In genomic region chr1:230753586-230754251, GRCh38 we compare ENCODE assay signal across 9 cellular contexts. TPM values are rescaled to one million over a fixed set of nuclear protein-coding genes. Genes with fewer than 3 reads are reported as not detected.
A peak's percentile ranks its signal among the peaks of the same experiment; 100 is the strongest.
DNase-seq lines count a peak whose midpoint lies in the region; ATAC-seq, FAIRE-seq and TF ChIP-seq lines count a peak whose summit lies in the region.
"Had no signal": no experiment of that assay in that cellular context is flagged by ENCODE, and none has a peak within 500 bp of the region (broad histone marks: within the 10 kb centered on the region; RNA-seq: fewer than 3 reads in every experiment).

No MANE protein-coding gene starts in this region.

- TF ChIP-seq CTCF in K562 (IDR thresholded peaks at IDR 0.05 in 2 of 3, conservative IDR thresholded peaks at IDR 0.05 in 1 of 3; ENCODE audit: insufficient read depth in 2 of 3, low read depth in 1 of 3, low read length in 3 of 3) (no peak), esophagus squamous epithelium (IDR thresholded peaks at IDR 0.05) (no peak)

- H3K4me3 ChIP-seq in K562, result no peak overlapping the region
- H3K4me3 ChIP-seq in esophagus squamous epithelium, result peak overlapping the region in 2 of 4 donors; percentile 18 to 23

- intact Hi-C loops in K562 (cut with micrococcal nuclease), result no loop called here
- intact Hi-C loops in esophagus squamous epithelium (cut with DNase I), result no loop called here

- in situ Hi-C loops in K562 (cut with MboI), result no loop called here

- 0 out of 2 replicates have a peak overlapping the region, but pooled peaks have one; percentile 27 for H3K4me2 ChIP-seq in K562 (ENCODE audit: insufficient read depth, low read length)

- CTCF ChIA-PET in K562 (lab: Yijun Ruan, JAX; ENCODE audit: low intra/inter-chr PET ratio), result no interaction called here

- no peak for TF ChIP-seq EP300 in K562 (IDR thresholded peaks at IDR 0.05; ENCODE audit: low read length)

- no peak for TF ChIP-seq RAD21 in K562 (CRISPR knock-in tag; conservative IDR thresholded peaks at IDR 0.05 in 1 of 2, IDR thresholded peaks at IDR 0.05 in 1 of 2)

- ATAC-seq in K562, result peak; percentile 88
- ATAC-seq in stimulated activated naive CD8-positive, alpha-beta T cell treated with anti-CD3 and anti-CD28 coated beads, Interleukin-15, Interleukin-2, amounts not matched to agents 100 U/mL and 50 U/mL, for 24 hours, result peak; percentile 38
- no peak for ATAC-seq in HG03571 (IDR thresholded peaks at IDR 0.05; ENCODE audit: unreplicated experiment)

- H3K9me3 ChIP-seq in K562 (replicated peaks; ENCODE audit: control insufficient read depth, insufficient read depth, low read depth, low read length) (no peaks in the 10 kb centered on the region), esophagus squamous epithelium (no peaks in the 10 kb centered on the region)

- WGBS in K562 (ENCODE audit: insufficient coverage, low coverage, missing lambda C conversion rate), result 27% methylated on average over 18 of the region's 24 CpGs
- 9 to 31% methylated on average over 14 to 17 of the region's 24 CpGs for WGBS in esophagus squamous epithelium, 2 donors

- BruUV-seq in K562 (replicated peaks; lab: Mats Ljungman, UMichigan), result no TSS peak

- no peaks in the 10 kb centered on the region for H3K9me1 ChIP-seq in K562 (ENCODE audit: control insufficient read depth, insufficient read depth, low read length)

- H3K27ac ChIP-seq in K562 (ENCODE audit: extremely low read depth, low read depth, low read length), result no peak overlapping the region
- H3K27ac ChIP-seq in esophagus squamous epithelium, result no peak overlapping the region

- no peak for FAIRE-seq in K562 (lab: Jason Lieb, UNC)

- DNase-seq in NCI-H2227 (lab: John Stamatoyannopoulos, UW; ENCODE audit: unreplicated experiment) (peak; percentile 49), NCI-H2227 treated with DMSO at 0.1 percent for 48 hours (lab: John Stamatoyannopoulos, UW) (no peak), NCI-H2171 (lab: John Stamatoyannopoulos, UW) (peak; percentile 86), K562 (ENCODE audit: extremely low read depth in 1 of 4, low spot score in 3 of 4) (peak; percentile 41 to 94 (median 86)), kidney tubule cell (ENCODE audit: low spot score) (peak; percentile 37), esophagus squamous epithelium (lab: John Stamatoyannopoulos, UW) (no peak)
- DNase-seq in stimulated activated naive CD8-positive, alpha-beta T cell treated with anti-CD3 and anti-CD28 coated beads, Interleukin-15, Interleukin-2, amounts not matched to agents 100 U/mL and 50 U/mL, for 24 hours, result peak; percentile 50

- no peak for TF ChIP-seq POLR2A in K562 (conservative IDR thresholded peaks at IDR 0.05)
- TF ChIP-seq POLR2A in esophagus squamous epithelium (IDR thresholded peaks at IDR 0.05), result no peak

- H3K27me3 ChIP-seq in K562 (ENCODE audit: control insufficient read depth in 2 of 2, insufficient read depth in 2 of 2, low read length in 2 of 2) (peaks cover 28 to 62% of the 10 kb centered on the region in 2 experiments), esophagus squamous epithelium (peaks cover 0 to 29% (median 0%) of the 10 kb centered on the region in 4 donors)

- H4K20me1 ChIP-seq in K562 (replicated peaks; ENCODE audit: control insufficient read depth, insufficient read depth, low read length), result 0 out of 2 replicates have a peak, but pooled peaks cover 2% of the 10 kb centered on the region

- peak overlapping the region; percentile 58 for H2AFZ ChIP-seq in K562 (ENCODE audit: low read depth, low read length)

- H3K79me2 ChIP-seq in K562 (ENCODE audit: control insufficient read depth, insufficient read depth, low read length), result no peaks in the 10 kb centered on the region

- H3K36me3 ChIP-seq in K562 (ENCODE audit: control insufficient read depth, insufficient read depth, low read length) (no peaks in the 10 kb centered on the region), esophagus squamous epithelium (no peaks in the 10 kb centered on the region)

- POLR2A ChIA-PET in K562 (lab: Yijun Ruan, JAX), result interaction anchor here (0.5 to 1.1 kb wide), 5 partner anchors 11 to 655 kb away, joined by 3 read pairs; no protein-coding TSS in a partner anchor

- H3K4me1 ChIP-seq in K562 (replicated peaks in 1 of 2; ENCODE audit: control insufficient read depth in 2 of 2, insufficient read depth in 2 of 2, low read length in 2 of 2) (peaks cover 0 to 6% of the 10 kb centered on the region in 2 experiments; a peak in 1 of 5 replicates), esophagus squamous epithelium (peaks cover 0 to 23% (median 4%) of the 10 kb centered on the region in 3 donors)

- 0 out of 4 replicates have a peak overlapping the region, but pooled peaks of 1 of the 2 experiments have one; percentile 47 for H3K9ac ChIP-seq in K562 (ENCODE audit: insufficient read depth in 1 of 2, low read depth in 2 of 2, low read length in 2 of 2)

TF ChIP-seq in K562, 482 proteins besides CTCF, POLR2A, EP300 and RAD21 (continues in another document):
- TF ChIP-seq ETS1 (conservative IDR thresholded peaks at IDR 0.05; ENCODE audit: control insufficient read depth, low read depth, low read length) (no peak), PATZ1 (CRISPR knock-in tag; IDR thresholded peaks at IDR 0.05; ENCODE audit: borderline replicate concordance) (no peak)
- TF ChIP-seq, protein P1, sequence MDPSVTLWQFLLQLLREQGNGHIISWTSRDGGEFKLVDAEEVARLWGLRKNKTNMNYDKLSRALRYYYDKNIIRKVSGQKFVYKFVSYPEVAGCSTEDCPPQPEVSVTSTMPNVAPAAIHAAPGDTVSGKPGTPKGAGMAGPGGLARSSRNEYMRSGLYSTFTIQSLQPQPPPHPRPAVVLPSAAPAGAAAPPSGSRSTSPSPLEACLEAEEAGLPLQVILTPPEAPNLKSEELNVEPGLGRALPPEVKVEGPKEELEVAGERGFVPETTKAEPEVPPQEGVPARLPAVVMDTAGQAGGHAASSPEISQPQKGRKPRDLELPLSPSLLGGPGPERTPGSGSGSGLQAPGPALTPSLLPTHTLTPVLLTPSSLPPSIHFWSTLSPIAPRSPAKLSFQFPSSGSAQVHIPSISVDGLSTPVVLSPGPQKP (CRISPR knock-in tag; IDR thresholded peaks at IDR 0.05), result no peak

RNA-seq across cellular contexts. Expression of gene CAPN9, which starts 6.5 kb away (rescaled TPM):
- not detected in 2 replicates for total RNA-seq in K562 (2011; cell fraction: chromatin; rRNA removed; ENCODE audit: low replicate concordance)
- not detected in 2 replicates for total RNA-seq in K562 (2011; cell fraction: nucleolus; rRNA removed)
- total RNA-seq in K562 (2011; cell fraction: nucleoplasm; rRNA removed), result not detected in 2 replicates
- total RNA-seq in K562 (2014; rRNA removed) (not detected in 2 replicates), K562 (2014; rRNA removed; fragmentation: Illumina TruSeq; extraction: Trizol) (not detected in 2 replicates), K562 (2015; rRNA removed; fragmentation: Illumina TruSeq; extraction: Trizol) (not detected in 2 replicates), K562 (2021) (not detected in 2 replicates), esophagus squamous epithelium (under 1 TPM in 1 of 4 donors, not detected in 3; 0.38 TPM)
- polyA plus RNA-seq in K562 (2011; rRNA removed) (not detected in 2 replicates), K562 (2014; fragmentation: Illumina TruSeq; extraction: Trizol) (not detected in 2 replicates), K562 (2014; fragmentation: Nextera tagmentation; extraction: Ambion mirVana) (not detected), K562 (2014; rRNA removed) (not detected in 2 replicates)
- polyA plus RNA-seq in K562 (2011; cell fraction: cytosol; rRNA removed), result not detected in 2 replicates
- polyA plus RNA-seq in K562 (2011; cell fraction: nucleus; rRNA removed), result not detected in 2 replicates
- polyA plus RNA-seq in K562 (2012), result not detected in 2 replicates
- polyA minus RNA-seq in K562 (2011; rRNA and poly(A)+ RNA removed), result not detected in 2 replicates
- not detected in 2 replicates for polyA minus RNA-seq in K562 (2011; cell fraction: cytosol; rRNA and poly(A)+ RNA removed)
- not detected in 2 replicates for polyA minus RNA-seq in K562 (2011; cell fraction: nucleus; rRNA and poly(A)+ RNA removed)
- total RNA-seq: T-cell had no signal

RNA-seq across cellular contexts. Expression of gene AGT, which starts 39.8 kb away (rescaled TPM):
- total RNA-seq in K562 (2011; cell fraction: chromatin; rRNA removed; ENCODE audit: low replicate concordance), result not detected in 2 replicates
- total RNA-seq in K562 (2011; cell fraction: nucleolus; rRNA removed), result not detected in 2 replicates
- not detected in 2 replicates for total RNA-seq in K562 (2011; cell fraction: nucleoplasm; rRNA removed)
- total RNA-seq in K562 (2014; rRNA removed), result not detected in 2 replicates
- not detected in 2 replicates for total RNA-seq in K562 (2014; rRNA removed; fragmentation: Illumina TruSeq; extraction: Trizol)
- not detected in 2 replicates for total RNA-seq in K562 (2015; rRNA removed; fragmentation: Illumina TruSeq; extraction: Trizol)
- 0.40 and 0.78 TPM in 2 replicates for total RNA-seq in K562 (2021)
- not detected in 2 replicates for polyA plus RNA-seq in K562 (2011; rRNA removed)
- polyA plus RNA-seq in K562 (2011; cell fraction: cytosol; rRNA removed), result 0.04 TPM in 1 of 2 replicates, not detected in the other
- not detected in 2 replicates for polyA plus RNA-seq in K562 (2011; cell fraction: nucleus; rRNA removed)
- not detected in 2 replicates for polyA plus RNA-seq in K562 (2012)
- not detected in 2 replicates for polyA plus RNA-seq in K562 (2014; fragmentation: Illumina TruSeq; extraction: Trizol)
- polyA plus RNA-seq in K562 (2014; fragmentation: Nextera tagmentation; extraction: Ambion mirVana), result not detected
- not detected in 2 replicates for polyA plus RNA-seq in K562 (2014; rRNA removed)
- not detected in 2 replicates for polyA minus RNA-seq in K562 (2011; rRNA and poly(A)+ RNA removed)
- polyA minus RNA-seq in K562 (2011; cell fraction: cytosol; rRNA and poly(A)+ RNA removed), result 5.2 TPM in 1 of 2 replicates, not detected in the other
- polyA minus RNA-seq in K562 (2011; cell fraction: nucleus; rRNA and poly(A)+ RNA removed), result not detected in 2 replicates
- total RNA-seq in esophagus squamous epithelium, result under 1 TPM in 3 of 4 donors, not detected in 1; 0.21 to 0.95 (median 0.40) TPM

Comparison
In these comparisons a context has a peak if more than half of its experiments do, and no peak if none do; other contexts are left out.
1. DNase-seq: peak in NCI-H2227 (single experiment), NCI-H2171 (single experiment), K562 (4 of 4), kidney tubule cell (single experiment) and stimulated activated naive CD8-positive, alpha-beta T cell treated with anti-CD3 and anti-CD28 coated beads, Interleukin-15, Interleukin-2, amounts not matched to agents 100 U/mL and 50 U/mL, for 24 hours (single experiment); none in NCI-H2227 treated with DMSO at 0.1 percent for 48 hours (single experiment) and esophagus squamous epithelium (single experiment).